In genomic region chr17:47694818-47695663, GRCh38 we compare ENCODE assay signal across 9 cellular contexts. TPM values are rescaled to one million over a fixed set of nuclear protein-coding genes. Genes with fewer than 3 reads are reported as not detected.
DNase-seq lines count a peak whose midpoint lies in the region; ATAC-seq and TF ChIP-seq lines count a peak whose summit lies in the region.
"Had no signal": no experiment of that assay in that cellular context is flagged by ENCODE, and none has a peak within 500 bp of the region (broad histone marks: within the 10 kb centered on the region; RNA-seq: fewer than 3 reads in every experiment).

No MANE protein-coding gene starts in this region.

- H3K4me3 Mint-ChIP-seq in IgD-negative memory B cell (peak overlapping the region; percentile 81 to 93 (median 90)), memory B cell (peak overlapping the region; percentile 82)
- peak overlapping the region; percentile 83 for H3K4me3 Mint-ChIP-seq in activated CD4-positive, alpha-beta T cell treated with anti-CD3 and anti-CD28 coated beads, Interleukin-2, amount 10 ng/mL, durations not matched to agents 24 days and 14 days

- no peaks in the 10 kb centered on the region for H3K27me3 ChIP-seq in dorsolateral prefrontal cortex

- H3K9me3 Mint-ChIP-seq in IgD-negative memory B cell: no peaks in the 10 kb centered on the region
- no peaks in the 10 kb centered on the region for H3K9me3 Mint-ChIP-seq in activated CD4-positive, alpha-beta T cell treated with anti-CD3 and anti-CD28 coated beads, Interleukin-2, amount 10 ng/mL, durations not matched to agents 24 days and 14 days
- H3K9me3 Mint-ChIP-seq in memory B cell: no peaks in the 10 kb centered on the region

- peak overlapping the region; percentile 60 to 94 (median 83) for H3K4me3 ChIP-seq in dorsolateral prefrontal cortex

- intact Hi-C loops in activated CD4-positive, alpha-beta T cell treated with anti-CD3 and anti-CD28 coated beads, Interleukin-2, amount 10 ng/mL, durations not matched to agents 24 days and 14 days (cut with micrococcal nuclease): loop anchor here (1.0 to 2.0 kb wide), 2 partner anchors 26 to 44 kb away; no protein-coding TSS in a partner anchor
- intact Hi-C loops in dorsolateral prefrontal cortex (cut with DNase I): loop anchor here (5.0 to 10.0 kb wide), 2 partner anchors 107 to 110 kb away; no protein-coding TSS in a partner anchor

- no peak for TF ChIP-seq CTCF in dorsolateral prefrontal cortex (IDR thresholded peaks at IDR 0.05 in 54 of 56, conservative IDR thresholded peaks at IDR 0.05 in 2 of 56; ENCODE audit: low read depth in 1 of 56, partially characterized antibody in 56 of 56)

- peak; percentile 85 for DNase-seq in AG08396 (ENCODE audit: low spot score)
- peak; percentile 76 for DNase-seq in activated CD4-positive, alpha-beta T cell treated with anti-CD3 and anti-CD28 coated beads, Interleukin-2, amount 10 ng/mL, durations not matched to agents 24 days and 14 days
- peak in 7 of 10 donors; percentile 53 to 77 (median 66) for DNase-seq in dorsolateral prefrontal cortex
- DNase-seq in memory B cell (ENCODE audit: low spot score in 2 of 2): no peak
- DNase-seq in stimulated activated naive CD4-positive, alpha-beta T cell (lab: John Stamatoyannopoulos, UW): peak in 4 of 6 experiments; percentile 8 to 34 (median 20)
- no peak for DNase-seq in SHP77 treated with DMSO at 0.1 percent for 48 hours (lab: John Stamatoyannopoulos, UW)

- ATAC-seq in memory B cell (ENCODE audit: low read depth): peak; percentile 39
- ATAC-seq in GM21381 (IDR thresholded peaks at IDR 0.05; ENCODE audit: unreplicated experiment): no peak

- H3K4me1 Mint-ChIP-seq in IgD-negative memory B cell (peaks cover 14 to 23% (median 19%) of the 10 kb centered on the region in 3 donors), memory B cell (peaks cover 26% of the 10 kb centered on the region)
- peaks cover 41% of the 10 kb centered on the region for H3K4me1 Mint-ChIP-seq in activated CD4-positive, alpha-beta T cell treated with anti-CD3 and anti-CD28 coated beads, Interleukin-2, amount 10 ng/mL, durations not matched to agents 24 days and 14 days

- peaks cover 1% of the 10 kb centered on the region for H3K36me3 Mint-ChIP-seq in IgD-negative memory B cell
- peaks cover 10% of the 10 kb centered on the region for H3K36me3 Mint-ChIP-seq in activated CD4-positive, alpha-beta T cell treated with anti-CD3 and anti-CD28 coated beads, Interleukin-2, amount 10 ng/mL, durations not matched to agents 24 days and 14 days (ENCODE audit: low read depth)
- no peaks in the 10 kb centered on the region for H3K36me3 Mint-ChIP-seq in memory B cell

- H3K27ac Mint-ChIP-seq in IgD-negative memory B cell (peak overlapping the region; percentile 46 to 85 (median 74)), memory B cell (peak overlapping the region; percentile 11)
- peak overlapping the region; percentile 73 for H3K27ac Mint-ChIP-seq in activated CD4-positive, alpha-beta T cell treated with anti-CD3 and anti-CD28 coated beads, Interleukin-2, amount 10 ng/mL, durations not matched to agents 24 days and 14 days

- no peaks in the 10 kb centered on the region for H3K27me3 Mint-ChIP-seq in IgD-negative memory B cell
- peaks cover 3% of the 10 kb centered on the region for H3K27me3 Mint-ChIP-seq in activated CD4-positive, alpha-beta T cell treated with anti-CD3 and anti-CD28 coated beads, Interleukin-2, amount 10 ng/mL, durations not matched to agents 24 days and 14 days
- H3K27me3 Mint-ChIP-seq in memory B cell: peaks cover 1% of the 10 kb centered on the region

- peak overlapping the region in 53 of 59 donors; percentile 19 to 93 (median 85) for H3K27ac ChIP-seq in dorsolateral prefrontal cortex

RNA-seq across cellular contexts. Expression of gene TBKBP1, which starts 1.1 kb away (rescaled TPM):
- polyA plus RNA-seq in IgD-negative memory B cell: 0.24 TPM
- total RNA-seq in activated CD4-positive, alpha-beta T cell treated with anti-CD3 and anti-CD28 coated beads, Interleukin-2, amount 10 ng/mL, durations not matched to agents 24 days and 14 days: 9.3 and 10.9 TPM in 2 replicates
- 10 to 100 TPM; 15.3 to 57.8 (median 37.2) TPM for total RNA-seq in dorsolateral prefrontal cortex

RNA-seq across cellular contexts. Expression of gene TBX21, which starts 38.0 kb away (rescaled TPM):
- 10.0 TPM for polyA plus RNA-seq in IgD-negative memory B cell
- total RNA-seq in activated CD4-positive, alpha-beta T cell treated with anti-CD3 and anti-CD28 coated beads, Interleukin-2, amount 10 ng/mL, durations not matched to agents 24 days and 14 days: 63.0 and 66.4 TPM in 2 replicates
- total RNA-seq in dorsolateral prefrontal cortex: under 1 TPM in 28 of 120 experiments, not detected in 92; 0.19 to 0.74 (median 0.39) TPM
- total RNA-seq: renal cortical epithelial cell had no signal

RNA-seq across cellular contexts. Expression of gene KPNB1, which starts 45.3 kb away (rescaled TPM):
- 28.4 TPM for polyA plus RNA-seq in IgD-negative memory B cell
- total RNA-seq in activated CD4-positive, alpha-beta T cell treated with anti-CD3 and anti-CD28 coated beads, Interleukin-2, amount 10 ng/mL, durations not matched to agents 24 days and 14 days: 727 and 736 TPM in 2 replicates
- total RNA-seq in dorsolateral prefrontal cortex: 100 to 1,000 TPM; 131 to 228 (median 183) TPM

Comparison
In these comparisons a context has a peak if more than half of its experiments do, and no peak if none do; other contexts are left out.
1. DNase-seq: peak in AG08396 (single experiment), activated CD4-positive, alpha-beta T cell treated with anti-CD3 and anti-CD28 coated beads, Interleukin-2, amount 10 ng/mL, durations not matched to agents 24 days and 14 days (single experiment), dorsolateral prefrontal cortex (7 of 10) and stimulated activated naive CD4-positive, alpha-beta T cell (4 of 6); none in memory B cell (0 of 2) and SHP77 treated with DMSO at 0.1 percent for 48 hours (single experiment).
2. H3K27ac Mint-ChIP-seq: peak in every context shown above with its lines; median percentile 74 in IgD-negative memory B cell; 73 in activated CD4-positive, alpha-beta T cell treated with anti-CD3 and anti-CD28 coated beads, Interleukin-2, amount 10 ng/mL, durations not matched to agents 24 days and 14 days; 11 in memory B cell.
3. RNA of gene TBX21, which starts 38.0 kb away (total RNA-seq): 63.0 to 66.4 TPM in activated CD4-positive, alpha-beta T cell treated with anti-CD3 and anti-CD28 coated beads, Interleukin-2, amount 10 ng/mL, durations not matched to agents 24 days and 14 days; 0.19 to 0.74 TPM in dorsolateral prefrontal cortex; every median in the first group is over 10 times any median in the second.
4. Peak in every context shown above with its lines, with median percentiles within 50 percentile points of each other: H3K4me3 Mint-ChIP-seq.